1 cellular context compared by ENCODE assay signal in the genomic region with DNA sequence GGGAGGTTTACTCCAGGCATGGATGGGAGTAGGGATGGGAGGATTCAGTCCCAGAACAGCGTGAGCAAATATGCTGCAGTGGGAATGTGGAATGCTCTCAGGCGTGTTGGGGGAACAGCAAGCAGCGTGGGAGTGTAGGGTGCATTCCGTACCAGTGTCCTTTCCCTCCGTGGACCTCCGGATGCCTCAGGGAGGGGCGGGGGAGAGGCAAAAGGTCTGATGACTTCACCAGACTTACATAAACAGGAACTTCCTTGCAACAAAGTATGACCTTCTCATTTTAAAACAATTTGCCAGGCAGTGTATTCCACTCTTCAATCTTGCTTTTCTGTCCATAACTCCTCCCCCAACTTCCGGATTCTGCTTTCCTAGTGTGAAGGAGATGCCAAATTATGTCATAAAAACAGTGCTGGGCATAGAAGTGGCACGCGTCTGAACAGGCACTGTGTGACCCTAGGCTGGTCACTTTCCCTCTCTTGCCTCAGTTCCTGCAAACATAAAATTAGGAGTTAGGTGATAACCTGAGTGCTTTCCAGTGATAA.
TF ChIP-seq lines count a peak whose summit lies in the region.

No MANE protein-coding gene starts in this region.

TF ChIP-seq in WTC11, 78 proteins besides CTCF, POLR2A, EP300 and RAD21 (continued from another document):
- TF ChIP-seq, protein P1, sequence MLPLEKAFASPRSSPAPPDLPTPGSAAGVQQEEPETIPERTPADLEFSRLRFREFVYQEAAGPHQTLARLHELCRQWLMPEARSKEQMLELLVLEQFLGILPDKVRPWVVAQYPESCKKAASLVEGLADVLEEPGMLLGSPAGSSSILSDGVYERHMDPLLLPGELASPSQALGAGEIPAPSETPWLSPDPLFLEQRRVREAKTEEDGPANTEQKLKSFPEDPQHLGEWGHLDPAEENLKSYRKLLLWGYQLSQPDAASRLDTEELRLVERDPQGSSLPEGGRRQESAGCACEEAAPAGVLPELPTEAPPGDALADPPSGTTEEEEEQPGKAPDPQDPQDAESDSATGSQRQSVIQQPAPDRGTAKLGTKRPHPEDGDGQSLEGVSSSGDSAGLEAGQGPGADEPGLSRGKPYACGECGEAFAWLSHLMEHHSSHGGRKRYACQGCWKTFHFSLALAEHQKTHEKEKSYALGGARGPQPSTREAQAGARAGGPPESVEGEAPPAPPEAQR (CRISPR knock-in tag; IDR thresholded peaks at IDR 0.05): no peak
- no peak for TF ChIP-seq IRF2 (CRISPR knock-in tag; IDR thresholded peaks at IDR 0.05; ENCODE audit: borderline replicate concordance, low read depth)
- TF ChIP-seq, protein P2, sequence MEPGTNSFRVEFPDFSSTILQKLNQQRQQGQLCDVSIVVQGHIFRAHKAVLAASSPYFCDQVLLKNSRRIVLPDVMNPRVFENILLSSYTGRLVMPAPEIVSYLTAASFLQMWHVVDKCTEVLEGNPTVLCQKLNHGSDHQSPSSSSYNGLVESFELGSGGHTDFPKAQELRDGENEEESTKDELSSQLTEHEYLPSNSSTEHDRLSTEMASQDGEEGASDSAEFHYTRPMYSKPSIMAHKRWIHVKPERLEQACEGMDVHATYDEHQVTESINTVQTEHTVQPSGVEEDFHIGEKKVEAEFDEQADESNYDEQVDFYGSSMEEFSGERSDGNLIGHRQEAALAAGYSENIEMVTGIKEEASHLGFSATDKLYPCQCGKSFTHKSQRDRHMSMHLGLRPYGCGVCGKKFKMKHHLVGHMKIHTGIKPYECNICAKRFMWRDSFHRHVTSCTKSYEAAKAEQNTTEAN (CRISPR knock-in tag; IDR thresholded peaks at IDR 0.05): no peak
- TF ChIP-seq ESRRA (CRISPR knock-in tag; IDR thresholded peaks at IDR 0.05; ENCODE audit: borderline replicate concordance): no peak
- TF ChIP-seq, protein P3, sequence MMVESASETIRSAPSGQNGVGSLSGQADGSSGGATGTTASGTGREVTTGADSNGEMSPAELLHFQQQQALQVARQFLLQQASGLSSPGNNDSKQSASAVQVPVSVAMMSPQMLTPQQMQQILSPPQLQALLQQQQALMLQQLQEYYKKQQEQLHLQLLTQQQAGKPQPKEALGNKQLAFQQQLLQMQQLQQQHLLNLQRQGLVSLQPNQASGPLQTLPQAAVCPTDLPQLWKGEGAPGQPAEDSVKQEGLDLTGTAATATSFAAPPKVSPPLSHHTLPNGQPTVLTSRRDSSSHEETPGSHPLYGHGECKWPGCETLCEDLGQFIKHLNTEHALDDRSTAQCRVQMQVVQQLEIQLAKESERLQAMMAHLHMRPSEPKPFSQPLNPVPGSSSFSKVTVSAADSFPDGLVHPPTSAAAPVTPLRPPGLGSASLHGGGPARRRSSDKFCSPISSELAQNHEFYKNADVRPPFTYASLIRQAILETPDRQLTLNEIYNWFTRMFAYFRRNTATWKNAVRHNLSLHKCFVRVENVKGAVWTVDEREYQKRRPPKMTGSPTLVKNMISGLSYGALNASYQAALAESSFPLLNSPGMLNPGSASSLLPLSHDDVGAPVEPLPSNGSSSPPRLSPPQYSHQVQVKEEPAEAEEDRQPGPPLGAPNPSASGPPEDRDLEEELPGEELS (CRISPR knock-in tag; IDR thresholded peaks at IDR 0.05): no peak
- TF ChIP-seq, protein P4, sequence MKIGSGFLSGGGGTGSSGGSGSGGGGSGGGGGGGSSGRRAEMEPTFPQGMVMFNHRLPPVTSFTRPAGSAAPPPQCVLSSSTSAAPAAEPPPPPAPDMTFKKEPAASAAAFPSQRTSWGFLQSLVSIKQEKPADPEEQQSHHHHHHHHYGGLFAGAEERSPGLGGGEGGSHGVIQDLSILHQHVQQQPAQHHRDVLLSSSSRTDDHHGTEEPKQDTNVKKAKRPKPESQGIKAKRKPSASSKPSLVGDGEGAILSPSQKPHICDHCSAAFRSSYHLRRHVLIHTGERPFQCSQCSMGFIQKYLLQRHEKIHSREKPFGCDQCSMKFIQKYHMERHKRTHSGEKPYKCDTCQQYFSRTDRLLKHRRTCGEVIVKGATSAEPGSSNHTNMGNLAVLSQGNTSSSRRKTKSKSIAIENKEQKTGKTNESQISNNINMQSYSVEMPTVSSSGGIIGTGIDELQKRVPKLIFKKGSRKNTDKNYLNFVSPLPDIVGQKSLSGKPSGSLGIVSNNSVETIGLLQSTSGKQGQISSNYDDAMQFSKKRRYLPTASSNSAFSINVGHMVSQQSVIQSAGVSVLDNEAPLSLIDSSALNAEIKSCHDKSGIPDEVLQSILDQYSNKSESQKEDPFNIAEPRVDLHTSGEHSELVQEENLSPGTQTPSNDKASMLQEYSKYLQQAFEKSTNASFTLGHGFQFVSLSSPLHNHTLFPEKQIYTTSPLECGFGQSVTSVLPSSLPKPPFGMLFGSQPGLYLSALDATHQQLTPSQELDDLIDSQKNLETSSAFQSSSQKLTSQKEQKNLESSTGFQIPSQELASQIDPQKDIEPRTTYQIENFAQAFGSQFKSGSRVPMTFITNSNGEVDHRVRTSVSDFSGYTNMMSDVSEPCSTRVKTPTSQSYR (CRISPR knock-in tag; IDR thresholded peaks at IDR 0.05): no peak
- no peak for TF ChIP-seq SMAD4 (CRISPR knock-in tag; IDR thresholded peaks at IDR 0.05)
